Comparison of ENCODE assay signal across 24 cellular contexts in genomic region chr3:140323561-140323960, GRCh38.
"Had no signal": no experiment of that assay in that cellular context is flagged by ENCODE, and none has a peak within 500 bp of the region (broad histone marks: within the 10 kb centered on the region; RNA-seq: fewer than 3 reads in every experiment).

No MANE protein-coding gene starts in this region.

- H3K4me1 Mint-ChIP-seq: activated B cell treated with CpG ODN at 0.5 μM for 24 hours; activated CD4-positive, alpha-beta T cell treated with anti-CD3 and anti-CD28 coated beads, Interleukin-2, amount 10 ng/mL, durations not matched to agents 24 days and 14 days; T-helper 17 cell had no signal

- H3K36me3 Mint-ChIP-seq: activated CD4-positive, alpha-beta memory T cell treated with anti-CD3 and anti-CD28 coated beads for 36 hours; activated naive CD8-positive, alpha-beta T cell had no signal

- H3K27me3 Mint-ChIP-seq: activated CD4-positive, alpha-beta T cell treated with anti-CD3 and anti-CD28 coated beads, Interleukin-2, amount 10 ng/mL, durations not matched to agents 24 days and 14 days had no signal

- H3K4me3 ChIP-seq: Peyer's patch, SJSA1 had no signal

- ATAC-seq: activated T-cell treated with anti-CD3 and anti-CD28 coated beads, Interleukin-2, amount 50 U/mL, for 4 hours; T-helper 17 cell had no signal

- H3K4me3 Mint-ChIP-seq: activated B cell treated with CpG ODN at 0.5 μM for 24 hours; activated CD4-positive, alpha-beta memory T cell treated with anti-CD3 and anti-CD28 coated beads for 36 hours; activated CD4-positive, alpha-beta T cell treated with anti-CD3 and anti-CD28 coated beads, Interleukin-2, amount 10 ng/mL, durations not matched to agents 24 days and 14 days; activated naive CD4-positive, alpha-beta T cell treated with anti-CD3 and anti-CD28 coated beads for 36 hours; activated naive CD8-positive, alpha-beta T cell; activated T-cell treated with anti-CD3 and anti-CD28 coated beads, Interleukin-2, amount 50 U/mL, for 4 hours; T-helper 17 cell had no signal

- H3K27ac Mint-ChIP-seq: activated B cell treated with CpG ODN at 0.5 μM for 24 hours; activated CD4-positive, alpha-beta memory T cell treated with anti-CD3 and anti-CD28 coated beads for 36 hours; activated CD4-positive, alpha-beta T cell treated with anti-CD3 and anti-CD28 coated beads, Interleukin-2, amount 10 ng/mL, durations not matched to agents 24 days and 14 days; activated naive CD4-positive, alpha-beta T cell treated with anti-CD3 and anti-CD28 coated beads for 36 hours; activated naive CD8-positive, alpha-beta T cell; T-helper 17 cell had no signal

- H3K27me3 ChIP-seq: Peyer's patch, SJSA1 had no signal

- H3K9me3 ChIP-seq: Peyer's patch, SJSA1 had no signal

- H3K27ac ChIP-seq: Peyer's patch, SJSA1 had no signal

- H3K36me3 ChIP-seq: Peyer's patch, SJSA1 had no signal

- DNase-seq: activated B cell treated with CpG ODN at 0.5 μM for 24 hours; activated CD4-positive, alpha-beta memory T cell treated with anti-CD3 and anti-CD28 coated beads for 36 hours; activated CD4-positive, alpha-beta T cell treated with anti-CD3 and anti-CD28 coated beads for 1 hour; activated CD4-positive, alpha-beta T cell treated with anti-CD3 and anti-CD28 coated beads, Interleukin-2, amount 10 ng/mL, durations not matched to agents 24 days and 14 days; activated CD8-positive, alpha-beta memory T cell treated with anti-CD3 and anti-CD28 coated beads for 24 hours; activated gamma-delta T cell; activated naive CD4-positive, alpha-beta T cell treated with anti-CD3 and anti-CD28 coated beads for 36 hours; activated T-cell treated with anti-CD3 and anti-CD28 coated beads, Interleukin-2, amount 50 U/mL, for 4 hours; cerebellar nuclear complex; KBM-7; NCI-H1092; NCI-H1417; NCI-H2029; NCI-H2107; NCI-H2171 treated with DMSO at 0.1 percent for 48 hours; NCI-H226; NCI-H526; NCI-H774; Peyer's patch; SHP77; T-helper 17 cell; T-helper 9 cell had no signal

- H3K4me1 ChIP-seq: Peyer's patch, SJSA1 had no signal

- H3K9me3 Mint-ChIP-seq: activated B cell treated with CpG ODN at 0.5 μM for 24 hours; activated CD4-positive, alpha-beta memory T cell treated with anti-CD3 and anti-CD28 coated beads for 36 hours; activated CD4-positive, alpha-beta T cell treated with anti-CD3 and anti-CD28 coated beads, Interleukin-2, amount 10 ng/mL, durations not matched to agents 24 days and 14 days; activated naive CD4-positive, alpha-beta T cell treated with anti-CD3 and anti-CD28 coated beads for 36 hours; activated T-cell treated with anti-CD3 and anti-CD28 coated beads, Interleukin-2, amount 50 U/mL, for 4 hours had no signal
